In genomic region chrX:2391869-2392606, GRCh38 we compare ENCODE assay signal across 11 cellular contexts.
DNase-seq lines count a peak whose midpoint lies in the region; ATAC-seq and TF ChIP-seq lines count a peak whose summit lies in the region.
"Had no signal": no experiment of that assay in that cellular context is flagged by ENCODE, and none has a peak within 500 bp of the region (broad histone marks: within the 10 kb centered on the region; RNA-seq: fewer than 3 reads in every experiment).

No MANE protein-coding gene starts in this region.

- peaks cover 50% of the 10 kb centered on the region for H3K36me3 Mint-ChIP-seq in stimulated activated memory B cell treated with anti-CD40 and anti-IgM and Interleukin-4, amounts not matched to agents 10 μg/mL and 1 μg/mL and 100 μg/mL, for 72 hours
- peaks cover 17 to 47% (median 46%) of the 10 kb centered on the region in 3 donors for H3K36me3 Mint-ChIP-seq in CD8-positive, alpha-beta memory T cell

- no peak overlapping the region for H3K4me3 ChIP-seq in osteoblast (ENCODE audit: insufficient read depth, low read length)
- no peak overlapping the region for H3K4me3 ChIP-seq in CD8-positive, alpha-beta memory T cell (ENCODE audit: low read length)

- peak; percentile 19 for TF ChIP-seq CTCF in osteoblast (IDR thresholded peaks at IDR 0.05; ENCODE audit: extremely low read depth, low read depth, low read length)

- peaks cover 17% of the 10 kb centered on the region for H4K20me1 ChIP-seq in osteoblast (ENCODE audit: insufficient read depth, low read length)

- H3K27me3 ChIP-seq in osteoblast (ENCODE audit: insufficient read depth, low read length) = no peaks in the 10 kb centered on the region
- no peaks in the 10 kb centered on the region for H3K27me3 ChIP-seq in CD8-positive, alpha-beta memory T cell (ENCODE audit: insufficient read depth, low read length, poor library complexity, severe bottlenecking)

- DNase-seq in GM04504 (ENCODE audit: low read depth) (peak; percentile 53), RPMI7951 (ENCODE audit: low read depth) (peak; percentile 89), fibroblast of gingiva (ENCODE audit: low read depth) (peak; percentile 60), osteoblast (ENCODE audit: insufficient read length, low spot score, missing footprints) (peak; percentile 75)
- no peak for DNase-seq in activated CD4-positive, CD25-positive, alpha-beta regulatory T cell (lab: John Stamatoyannopoulos, UW)
- DNase-seq in stimulated activated naive CD8-positive, alpha-beta T cell treated with anti-CD3 and anti-CD28 coated beads, Interleukin-15, amount 100 ng/mL, for 72 hours = no peak
- DNase-seq in CD8-positive, alpha-beta memory T cell = no peak
- DNase-seq: activated CD8-positive, alpha-beta memory T cell treated with anti-CD3 and anti-CD28 coated beads, Interleukin-2, amount 50 U/mL, for 4 hours; DND-41 had no signal

- POLR2A ChIA-PET in CD8-positive, alpha-beta memory T cell (lab: Charles Lee) = no interaction called here

- no peak overlapping the region for H2AFZ ChIP-seq in osteoblast (ENCODE audit: low read length)

- peaks cover 6% of the 10 kb centered on the region for H3K9me3 Mint-ChIP-seq in stimulated activated memory B cell treated with anti-CD40 and anti-IgM and Interleukin-4, amounts not matched to agents 10 μg/mL and 1 μg/mL and 100 μg/mL, for 72 hours
- H3K9me3 Mint-ChIP-seq in stimulated activated naive CD8-positive, alpha-beta T cell treated with anti-CD3 and anti-CD28 coated beads, Interleukin-15, amount 100 ng/mL, for 72 hours = peaks cover 5 to 10% of the 10 kb centered on the region in 2 donors
- H3K9me3 Mint-ChIP-seq in CD8-positive, alpha-beta memory T cell = peaks cover 0 to 12% (median 10%) of the 10 kb centered on the region in 5 donors

- H3K4me1 Mint-ChIP-seq in stimulated activated memory B cell treated with anti-CD40 and anti-IgM and Interleukin-4, amounts not matched to agents 10 μg/mL and 1 μg/mL and 100 μg/mL, for 72 hours = peaks cover 5% of the 10 kb centered on the region
- no peaks in the 10 kb centered on the region for H3K4me1 Mint-ChIP-seq in stimulated activated naive CD8-positive, alpha-beta T cell treated with anti-CD3 and anti-CD28 coated beads, Interleukin-15, amount 100 ng/mL, for 72 hours
- peaks cover 0 to 6% (median 0%) of the 10 kb centered on the region in 3 donors for H3K4me1 Mint-ChIP-seq in CD8-positive, alpha-beta memory T cell

- peaks cover 3% of the 10 kb centered on the region for H3K9me3 ChIP-seq in osteoblast (ENCODE audit: low read depth, low read length)
- peaks cover 5% of the 10 kb centered on the region for H3K9me3 ChIP-seq in CD8-positive, alpha-beta memory T cell (ENCODE audit: low read length)

- no peak overlapping the region for H3K4me3 Mint-ChIP-seq in stimulated activated memory B cell treated with anti-CD40 and anti-IgM and Interleukin-4, amounts not matched to agents 10 μg/mL and 1 μg/mL and 100 μg/mL, for 72 hours
- H3K4me3 Mint-ChIP-seq in stimulated activated naive CD8-positive, alpha-beta T cell treated with anti-CD3 and anti-CD28 coated beads, Interleukin-15, amount 100 ng/mL, for 72 hours = no peak overlapping the region
- H3K4me3 Mint-ChIP-seq in CD8-positive, alpha-beta memory T cell = no peak overlapping the region

- H3K79me2 ChIP-seq in osteoblast (ENCODE audit: insufficient read depth, low read length) = no peaks in the 10 kb centered on the region

- H3K36me3 ChIP-seq in osteoblast (ENCODE audit: insufficient read depth, low read length) = no peaks in the 10 kb centered on the region
- H3K36me3 ChIP-seq in CD8-positive, alpha-beta memory T cell (ENCODE audit: insufficient read depth, low read length) = peaks cover 11% of the 10 kb centered on the region

- ATAC-seq in stimulated activated memory B cell treated with anti-CD40 and anti-IgM and Interleukin-4, amounts not matched to agents 10 μg/mL and 1 μg/mL and 100 μg/mL, for 72 hours = no peak
- no peak for ATAC-seq in stimulated activated naive CD8-positive, alpha-beta T cell treated with anti-CD3 and anti-CD28 coated beads, Interleukin-15, amount 100 ng/mL, for 72 hours

- H3K27ac Mint-ChIP-seq in stimulated activated memory B cell treated with anti-CD40 and anti-IgM and Interleukin-4, amounts not matched to agents 10 μg/mL and 1 μg/mL and 100 μg/mL, for 72 hours = no peak overlapping the region
- H3K27ac Mint-ChIP-seq in stimulated activated naive CD8-positive, alpha-beta T cell treated with anti-CD3 and anti-CD28 coated beads, Interleukin-15, amount 100 ng/mL, for 72 hours = no peak overlapping the region
- H3K27ac Mint-ChIP-seq in CD8-positive, alpha-beta memory T cell = no peak overlapping the region

- no peak overlapping the region for H3K27ac ChIP-seq in osteoblast (ENCODE audit: low read depth, low read length)
- H3K27ac ChIP-seq in CD8-positive, alpha-beta memory T cell (ENCODE audit: low read depth, low read length) = no peak overlapping the region
- H3K27ac ChIP-seq: HL-60 had no signal

- CTCF ChIA-PET in CD8-positive, alpha-beta memory T cell (lab: Charles Lee) = no interaction called here

- no peaks in the 10 kb centered on the region for H3K27me3 Mint-ChIP-seq in stimulated activated memory B cell treated with anti-CD40 and anti-IgM and Interleukin-4, amounts not matched to agents 10 μg/mL and 1 μg/mL and 100 μg/mL, for 72 hours
- H3K27me3 Mint-ChIP-seq in stimulated activated naive CD8-positive, alpha-beta T cell treated with anti-CD3 and anti-CD28 coated beads, Interleukin-15, amount 100 ng/mL, for 72 hours = no peaks in the 10 kb centered on the region
- peaks cover 0 to 3% of the 10 kb centered on the region in 2 donors for H3K27me3 Mint-ChIP-seq in CD8-positive, alpha-beta memory T cell

- H3K4me2 ChIP-seq in osteoblast (ENCODE audit: insufficient read depth, low read length) = no peak overlapping the region

- peaks cover 9% of the 10 kb centered on the region for H3K4me1 ChIP-seq in osteoblast (ENCODE audit: insufficient read depth, low read length)
- H3K4me1 ChIP-seq in CD8-positive, alpha-beta memory T cell (ENCODE audit: insufficient read depth, low read length) = no peaks in the 10 kb centered on the region

Comparison
In these comparisons a context has a peak if more than half of its experiments do, and no peak if none do; other contexts are left out.
1. DNase-seq: peak in GM04504 (single experiment), RPMI7951 (single experiment), fibroblast of gingiva (single experiment) and osteoblast (single experiment); none in activated CD4-positive, CD25-positive, alpha-beta regulatory T cell (0 of 4), stimulated activated naive CD8-positive, alpha-beta T cell treated with anti-CD3 and anti-CD28 coated beads, Interleukin-15, amount 100 ng/mL, for 72 hours (0 of 2) and CD8-positive, alpha-beta memory T cell (0 of 5).